In the genomic region with DNA sequence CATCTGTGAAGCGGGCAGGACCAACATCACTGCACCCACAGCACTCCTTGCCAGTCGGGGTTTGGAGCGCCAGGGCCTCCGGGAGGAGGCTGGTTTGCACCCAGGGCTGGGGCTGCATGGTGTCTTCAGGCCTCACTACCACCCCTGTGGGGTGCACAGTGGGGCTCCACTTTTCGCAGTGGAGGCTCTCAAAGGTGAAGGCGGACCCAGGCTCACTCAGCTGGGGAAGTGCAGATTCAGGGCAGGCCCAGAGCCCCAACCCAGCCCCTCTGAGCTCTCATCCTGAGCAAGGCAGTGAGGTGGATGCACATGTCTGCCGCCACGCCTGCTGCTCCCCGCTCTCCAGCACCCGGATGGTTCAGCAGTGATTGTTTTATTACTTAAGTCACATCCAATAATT, we compare ENCODE assay signal across 9 cellular contexts.
"Had no signal": no experiment of that assay in that cellular context is flagged by ENCODE, and none has a peak within 500 bp of the region (broad histone marks: within the 10 kb centered on the region; RNA-seq: fewer than 3 reads in every experiment).

No MANE protein-coding gene starts in this region.

- H3K9me3 Mint-ChIP-seq: HFFc6 had no signal

- H3K9me3 ChIP-seq: HAP-1 had no signal

- H2AFZ ChIP-seq: GM23248 had no signal

- H3K27ac Mint-ChIP-seq: HFFc6 had no signal

- DNase-seq: GM23248, GOT3, HFFc6, IMR-90 had no signal

- H3K9ac ChIP-seq: GM23248 had no signal

- H3K4me3 Mint-ChIP-seq: HFFc6 had no signal

- H3K27ac ChIP-seq: GM23248 had no signal

- ATAC-seq: HCT116, K562 had no signal

- FAIRE-seq: H54, HTR-8/SVneo, K562 had no signal

- H3K36me3 ChIP-seq: HAP-1 had no signal

- H3K4me3 ChIP-seq: GM23248, HAP-1, K562 had no signal
